ENCODE assay signal across 1 cellular context in genomic region chr14:23127861-23128260, GRCh38.
TF ChIP-seq lines count a peak whose summit lies in the region.

No MANE protein-coding gene starts in this region.

TF ChIP-seq in HepG2, 621 proteins besides CTCF, POLR2A, EP300 and RAD21:
- TF ChIP-seq ZNF558 (CRISPR knock-in tag; IDR thresholded peaks at IDR 0.05; ENCODE audit: borderline replicate concordance) (no peak), RFXANK (CRISPR knock-in tag; IDR thresholded peaks at IDR 0.05) (no peak), NRL (CRISPR knock-in tag; IDR thresholded peaks at IDR 0.05; ENCODE audit: borderline replicate concordance) (0 out of 2 replicates have a peak, but pooled peaks have one; percentile 27), ZBTB40 (IDR thresholded peaks at IDR 0.05) (no peak), ZBTB40 (CRISPR knock-in tag; IDR thresholded peaks at IDR 0.05) (0 out of 2 replicates have a peak, but pooled peaks have one; percentile 29), THAP7 (CRISPR knock-in tag; IDR thresholded peaks at IDR 0.05) (0 out of 2 replicates have a peak, but pooled peaks have one; percentile 43), NBN (conservative IDR thresholded peaks at IDR 0.05) (no peak), ZNF839 (CRISPR knock-in tag; IDR thresholded peaks at IDR 0.05; ENCODE audit: borderline replicate concordance) (0 out of 2 replicates have a peak, but pooled peaks have one; percentile 16), ZNF501 (CRISPR knock-in tag; IDR thresholded peaks at IDR 0.05) (no peak), SOX13 (IDR thresholded peaks at IDR 0.05) (no peak), SOX13 (CRISPR knock-in tag; conservative IDR thresholded peaks at IDR 0.05 in 1 of 2, IDR thresholded peaks at IDR 0.05 in 1 of 2) (no peak)
TF ChIP-seq in HepG2: peak in this region for 4.
